In the genomic region with DNA sequence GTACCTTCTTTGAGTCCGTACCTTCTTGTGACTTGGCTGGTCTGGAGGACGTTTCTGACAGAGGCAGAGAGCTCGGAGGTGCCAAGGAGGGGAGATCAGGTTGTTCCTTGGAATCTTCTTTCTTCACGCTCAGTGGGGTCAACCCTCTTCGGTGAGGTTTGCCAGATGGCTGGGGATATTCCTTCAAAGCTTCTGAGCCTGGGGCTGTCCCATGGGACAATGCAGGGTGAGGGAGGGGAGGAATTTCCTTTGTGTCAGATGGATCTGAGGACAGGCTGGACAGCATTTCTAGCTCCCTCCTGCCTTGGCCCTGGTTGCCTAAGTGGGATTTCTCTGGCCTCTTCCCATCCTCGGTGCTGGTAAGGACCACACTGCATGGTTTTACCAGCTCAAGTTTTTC, we compare ENCODE assay signal across 15 cellular contexts.
DNase-seq lines count a peak whose midpoint lies in the region; ATAC-seq and TF ChIP-seq lines count a peak whose summit lies in the region.
"Had no signal": no experiment of that assay in that cellular context is flagged by ENCODE, and none has a peak within 500 bp of the region (broad histone marks: within the 10 kb centered on the region; RNA-seq: fewer than 3 reads in every experiment).

No MANE protein-coding gene starts in this region.

- DNase-seq in stimulated activated CD4-positive, alpha-beta T cell treated with anti-CD3 and anti-CD28 coated beads, Interleukin-4, amount 100 ng/mL, for 24 hours, result peak; percentile 2
- DNase-seq in stimulated activated CD4-positive, alpha-beta T cell treated with anti-CD3 and anti-CD28 coated beads, Interleukin-1b, Interleukin-23, amount 100 ng/mL, for 48 hours, result no peak
- DNase-seq in NCI-H69 (lab: John Stamatoyannopoulos, UW), result peak; percentile 26
- peak; percentile 20 for DNase-seq in endodermal cell
- DNase-seq in GM13977 (ENCODE audit: low spot score), result no peak
- DNase-seq: CD4-positive, alpha-beta T cell; DMS79; NCI-H1048; NCI-H1436 treated with DMSO at 0.1 percent for 48 hours; NCI-H2029 treated with DMSO at 0.1 percent for 48 hours; NCI-H510A; SHP77; SK-N-SH had no signal

- H3K27me3 Mint-ChIP-seq in endodermal cell (ENCODE audit: insufficient read depth), result no peaks in the 10 kb centered on the region
- H3K27me3 Mint-ChIP-seq: CD4-positive, alpha-beta T cell had no signal

- H3K36me3 ChIP-seq in endodermal cell (ENCODE audit: control insufficient read depth, insufficient read depth, low read length), result no peaks in the 10 kb centered on the region

- ATAC-seq in SK-N-SH treated with all-trans-retinoic acid at 6 μM for 48 hours (no peak), GM19328 (IDR thresholded peaks at IDR 0.05; ENCODE audit: unreplicated experiment) (no peak)

- H3K4me1 ChIP-seq in endodermal cell (ENCODE audit: control insufficient read depth, insufficient read depth, low read length), result no peaks in the 10 kb centered on the region

- in situ Hi-C loops in GM13977 (cut with MboI; ENCODE audit: low pct_unique_long_range_greater_than_20kb, low sequenced_read_pairs, unreplicated experiment), result no loop called here

- H3K27ac Mint-ChIP-seq in endodermal cell, result no peak overlapping the region
- H3K27ac Mint-ChIP-seq: CD4-positive, alpha-beta T cell had no signal

- H3K4me3 ChIP-seq in endodermal cell (ENCODE audit: low read length), result no peak overlapping the region

- TF ChIP-seq CTCF in endodermal cell (conservative IDR thresholded peaks at IDR 0.05) (no peak), GM13977 (IDR thresholded peaks at IDR 0.05; ENCODE audit: extremely low read depth, insufficient read depth, missing control alignments) (no peak)

- no peak overlapping the region for H3K4me3 Mint-ChIP-seq in endodermal cell
- H3K4me3 Mint-ChIP-seq: CD4-positive, alpha-beta T cell had no signal

- no peaks in the 10 kb centered on the region for H3K9me3 ChIP-seq in endodermal cell (ENCODE audit: control insufficient read depth, low read length)
- H3K9me3 ChIP-seq: SK-N-SH had no signal

- H3K36me3 Mint-ChIP-seq in endodermal cell (ENCODE audit: low read depth), result no peaks in the 10 kb centered on the region

- H3K4me1 Mint-ChIP-seq in endodermal cell, result no peaks in the 10 kb centered on the region

- H3K9me3 Mint-ChIP-seq in endodermal cell, result no peaks in the 10 kb centered on the region
- H3K9me3 Mint-ChIP-seq: CD4-positive, alpha-beta T cell had no signal

- no peaks in the 10 kb centered on the region for H3K27me3 ChIP-seq in endodermal cell (ENCODE audit: control insufficient read depth, insufficient read depth, low read length, poor library complexity, severe bottlenecking)

- H3K9ac ChIP-seq in endodermal cell (ENCODE audit: extremely low read depth, low read length, poor library complexity, severe bottlenecking), result no peak overlapping the region
- H3K9ac ChIP-seq: SK-N-SH had no signal

- WGBS in endodermal cell (ENCODE audit: insufficient coverage in 1 of 2, insufficient read length in 1 of 2), 2 experiments, result 88 to 96% methylated on average over 4 to 6 of the region's 6 CpGs

- no peak overlapping the region for H3K27ac ChIP-seq in endodermal cell (ENCODE audit: low read depth, low read length)

TF ChIP-seq in SK-N-SH treated with all-trans-retinoic acid at 6 μM for 48 hours, 23 proteins besides CTCF, POLR2A, EP300 and RAD21 (continues in another document):
- TF ChIP-seq, protein P1, sequence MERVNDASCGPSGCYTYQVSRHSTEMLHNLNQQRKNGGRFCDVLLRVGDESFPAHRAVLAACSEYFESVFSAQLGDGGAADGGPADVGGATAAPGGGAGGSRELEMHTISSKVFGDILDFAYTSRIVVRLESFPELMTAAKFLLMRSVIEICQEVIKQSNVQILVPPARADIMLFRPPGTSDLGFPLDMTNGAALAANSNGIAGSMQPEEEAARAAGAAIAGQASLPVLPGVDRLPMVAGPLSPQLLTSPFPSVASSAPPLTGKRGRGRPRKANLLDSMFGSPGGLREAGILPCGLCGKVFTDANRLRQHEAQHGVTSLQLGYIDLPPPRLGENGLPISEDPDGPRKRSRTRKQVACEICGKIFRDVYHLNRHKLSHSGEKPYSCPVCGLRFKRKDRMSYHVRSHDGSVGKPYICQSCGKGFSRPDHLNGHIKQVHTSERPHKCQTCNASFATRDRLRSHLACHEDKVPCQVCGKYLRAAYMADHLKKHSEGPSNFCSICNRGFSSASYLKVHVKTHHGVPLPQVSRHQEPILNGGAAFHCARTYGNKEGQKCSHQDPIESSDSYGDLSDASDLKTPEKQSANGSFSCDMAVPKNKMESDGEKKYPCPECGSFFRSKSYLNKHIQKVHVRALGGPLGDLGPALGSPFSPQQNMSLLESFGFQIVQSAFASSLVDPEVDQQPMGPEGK (CRISPR knock-in tag; IDR thresholded peaks at IDR 0.05; ENCODE audit: borderline replicate concordance), result no peak
- TF ChIP-seq ZNF70 (CRISPR knock-in tag; IDR thresholded peaks at IDR 0.05) (no peak), ZNF8 (CRISPR knock-in tag; IDR thresholded peaks at IDR 0.05) (no peak), CSRNP3 (CRISPR knock-in tag; IDR thresholded peaks at IDR 0.05) (no peak), ZFP3 (CRISPR knock-in tag; IDR thresholded peaks at IDR 0.05) (no peak), TOX (CRISPR knock-in tag; IDR thresholded peaks at IDR 0.05; ENCODE audit: borderline replicate concordance) (no peak), CSDC2 (CRISPR knock-in tag; IDR thresholded peaks at IDR 0.05) (no peak), ISL1 (CRISPR knock-in tag; IDR thresholded peaks at IDR 0.05) (no peak), ARNTL (CRISPR knock-in tag; IDR thresholded peaks at IDR 0.05; ENCODE audit: borderline replicate concordance, low read depth) (no peak), RARB (CRISPR knock-in tag; IDR thresholded peaks at IDR 0.05) (no peak), ZC3H10 (CRISPR knock-in tag; IDR thresholded peaks at IDR 0.05) (no peak), OSR1 (CRISPR knock-in tag; IDR thresholded peaks at IDR 0.05) (no peak)
- TF ChIP-seq, protein P2, sequence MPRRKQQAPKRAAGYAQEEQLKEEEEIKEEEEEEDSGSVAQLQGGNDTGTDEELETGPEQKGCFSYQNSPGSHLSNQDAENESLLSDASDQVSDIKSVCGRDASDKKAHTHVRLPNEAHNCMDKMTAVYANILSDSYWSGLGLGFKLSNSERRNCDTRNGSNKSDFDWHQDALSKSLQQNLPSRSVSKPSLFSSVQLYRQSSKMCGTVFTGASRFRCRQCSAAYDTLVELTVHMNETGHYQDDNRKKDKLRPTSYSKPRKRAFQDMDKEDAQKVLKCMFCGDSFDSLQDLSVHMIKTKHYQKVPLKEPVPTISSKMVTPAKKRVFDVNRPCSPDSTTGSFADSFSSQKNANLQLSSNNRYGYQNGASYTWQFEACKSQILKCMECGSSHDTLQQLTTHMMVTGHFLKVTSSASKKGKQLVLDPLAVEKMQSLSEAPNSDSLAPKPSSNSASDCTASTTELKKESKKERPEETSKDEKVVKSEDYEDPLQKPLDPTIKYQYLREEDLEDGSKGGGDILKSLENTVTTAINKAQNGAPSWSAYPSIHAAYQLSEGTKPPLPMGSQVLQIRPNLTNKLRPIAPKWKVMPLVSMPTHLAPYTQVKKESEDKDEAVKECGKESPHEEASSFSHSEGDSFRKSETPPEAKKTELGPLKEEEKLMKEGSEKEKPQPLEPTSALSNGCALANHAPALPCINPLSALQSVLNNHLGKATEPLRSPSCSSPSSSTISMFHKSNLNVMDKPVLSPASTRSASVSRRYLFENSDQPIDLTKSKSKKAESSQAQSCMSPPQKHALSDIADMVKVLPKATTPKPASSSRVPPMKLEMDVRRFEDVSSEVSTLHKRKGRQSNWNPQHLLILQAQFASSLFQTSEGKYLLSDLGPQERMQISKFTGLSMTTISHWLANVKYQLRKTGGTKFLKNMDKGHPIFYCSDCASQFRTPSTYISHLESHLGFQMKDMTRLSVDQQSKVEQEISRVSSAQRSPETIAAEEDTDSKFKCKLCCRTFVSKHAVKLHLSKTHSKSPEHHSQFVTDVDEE (CRISPR knock-in tag; IDR thresholded peaks at IDR 0.05), result no peak
- TF ChIP-seq, protein P3, sequence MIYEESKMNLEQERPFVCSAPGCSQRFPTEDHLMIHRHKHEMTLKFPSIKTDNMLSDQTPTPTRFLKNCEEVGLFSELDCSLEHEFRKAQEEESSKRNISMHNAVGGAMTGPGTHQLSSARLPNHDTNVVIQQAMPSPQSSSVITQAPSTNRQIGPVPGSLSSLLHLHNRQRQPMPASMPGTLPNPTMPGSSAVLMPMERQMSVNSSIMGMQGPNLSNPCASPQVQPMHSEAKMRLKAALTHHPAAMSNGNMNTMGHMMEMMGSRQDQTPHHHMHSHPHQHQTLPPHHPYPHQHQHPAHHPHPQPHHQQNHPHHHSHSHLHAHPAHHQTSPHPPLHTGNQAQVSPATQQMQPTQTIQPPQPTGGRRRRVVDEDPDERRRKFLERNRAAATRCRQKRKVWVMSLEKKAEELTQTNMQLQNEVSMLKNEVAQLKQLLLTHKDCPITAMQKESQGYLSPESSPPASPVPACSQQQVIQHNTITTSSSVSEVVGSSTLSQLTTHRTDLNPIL (CRISPR knock-in tag; IDR thresholded peaks at IDR 0.05; ENCODE audit: low read depth), result no peak
- TF ChIP-seq, protein P4, sequence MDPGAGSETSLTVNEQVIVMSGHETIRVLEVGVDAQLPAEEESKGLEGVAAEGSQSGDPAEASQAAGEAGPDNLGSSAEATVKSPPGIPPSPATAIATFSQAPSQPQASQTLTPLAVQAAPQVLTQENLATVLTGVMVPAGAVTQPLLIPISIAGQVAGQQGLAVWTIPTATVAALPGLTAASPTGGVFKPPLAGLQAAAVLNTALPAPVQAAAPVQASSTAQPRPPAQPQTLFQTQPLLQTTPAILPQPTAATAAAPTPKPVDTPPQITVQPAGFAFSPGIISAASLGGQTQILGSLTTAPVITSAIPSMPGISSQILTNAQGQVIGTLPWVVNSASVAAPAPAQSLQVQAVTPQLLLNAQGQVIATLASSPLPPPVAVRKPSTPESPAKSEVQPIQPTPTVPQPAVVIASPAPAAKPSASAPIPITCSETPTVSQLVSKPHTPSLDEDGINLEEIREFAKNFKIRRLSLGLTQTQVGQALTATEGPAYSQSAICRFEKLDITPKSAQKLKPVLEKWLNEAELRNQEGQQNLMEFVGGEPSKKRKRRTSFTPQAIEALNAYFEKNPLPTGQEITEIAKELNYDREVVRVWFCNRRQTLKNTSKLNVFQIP (CRISPR knock-in tag; IDR thresholded peaks at IDR 0.05; ENCODE audit: borderline replicate concordance, low read depth), result no peak

Comparison
In these comparisons a context has a peak if more than half of its experiments do, and no peak if none do; other contexts are left out.
1. DNase-seq: peak in stimulated activated CD4-positive, alpha-beta T cell treated with anti-CD3 and anti-CD28 coated beads, Interleukin-4, amount 100 ng/mL, for 24 hours (single experiment), NCI-H69 (single experiment) and endodermal cell (single experiment); none in stimulated activated CD4-positive, alpha-beta T cell treated with anti-CD3 and anti-CD28 coated beads, Interleukin-1b, Interleukin-23, amount 100 ng/mL, for 48 hours (single experiment) and GM13977 (single experiment).